ENCODE assay signal across 3 cellular contexts in the genomic region with DNA sequence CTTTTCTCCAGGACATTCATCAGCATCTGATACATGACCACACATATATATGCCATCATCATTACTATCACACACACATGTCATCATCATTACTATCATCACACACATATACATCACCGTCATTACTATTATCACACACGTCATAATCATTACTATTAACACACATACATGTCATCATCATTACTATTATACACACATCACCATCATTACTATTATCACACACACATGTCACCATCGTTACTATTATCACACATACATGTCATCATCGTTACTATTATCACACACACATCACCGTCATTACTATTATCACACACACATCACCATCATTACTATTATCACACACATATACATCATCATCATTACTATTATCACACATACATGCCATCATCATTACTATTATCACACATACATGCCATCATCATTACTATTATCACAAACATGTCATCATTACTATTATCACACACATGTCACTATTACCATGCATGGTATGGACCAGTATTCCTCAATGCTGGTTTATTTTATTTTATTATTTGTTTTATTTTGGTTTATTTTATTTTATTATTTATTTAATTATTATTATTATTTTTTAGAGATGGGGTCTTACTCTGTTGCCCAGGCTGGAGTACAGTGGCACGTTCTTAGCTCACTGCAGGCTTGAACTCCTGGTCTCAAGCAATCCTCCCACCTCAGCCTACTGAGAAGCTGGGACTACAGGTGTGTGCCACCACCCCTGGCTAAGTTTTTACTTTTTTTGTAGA.
TF ChIP-seq lines count a peak whose summit lies in the region.

No MANE protein-coding gene starts in this region.

TF ChIP-seq in A549, 52 proteins besides CTCF, POLR2A, EP300 and RAD21 (continued from another document):
- TF ChIP-seq, protein P1, sequence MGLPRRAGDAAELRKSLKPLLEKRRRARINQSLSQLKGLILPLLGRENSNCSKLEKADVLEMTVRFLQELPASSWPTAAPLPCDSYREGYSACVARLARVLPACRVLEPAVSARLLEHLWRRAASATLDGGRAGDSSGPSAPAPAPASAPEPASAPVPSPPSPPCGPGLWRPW (IDR thresholded peaks at IDR 0.05): no peak
- no peak for TF ChIP-seq NPAS2 (CRISPR knock-in tag; IDR thresholded peaks at IDR 0.05; ENCODE audit: borderline replicate concordance)
- TF ChIP-seq, protein P2, sequence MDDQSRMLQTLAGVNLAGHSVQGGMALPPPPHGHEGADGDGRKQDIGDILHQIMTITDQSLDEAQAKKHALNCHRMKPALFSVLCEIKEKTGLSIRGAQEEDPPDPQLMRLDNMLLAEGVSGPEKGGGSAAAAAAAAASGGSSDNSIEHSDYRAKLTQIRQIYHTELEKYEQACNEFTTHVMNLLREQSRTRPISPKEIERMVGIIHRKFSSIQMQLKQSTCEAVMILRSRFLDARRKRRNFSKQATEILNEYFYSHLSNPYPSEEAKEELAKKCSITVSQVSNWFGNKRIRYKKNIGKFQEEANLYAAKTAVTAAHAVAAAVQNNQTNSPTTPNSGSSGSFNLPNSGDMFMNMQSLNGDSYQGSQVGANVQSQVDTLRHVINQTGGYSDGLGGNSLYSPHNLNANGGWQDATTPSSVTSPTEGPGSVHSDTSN (IDR thresholded peaks at IDR 0.05): no peak
- TF ChIP-seq, protein P3, sequence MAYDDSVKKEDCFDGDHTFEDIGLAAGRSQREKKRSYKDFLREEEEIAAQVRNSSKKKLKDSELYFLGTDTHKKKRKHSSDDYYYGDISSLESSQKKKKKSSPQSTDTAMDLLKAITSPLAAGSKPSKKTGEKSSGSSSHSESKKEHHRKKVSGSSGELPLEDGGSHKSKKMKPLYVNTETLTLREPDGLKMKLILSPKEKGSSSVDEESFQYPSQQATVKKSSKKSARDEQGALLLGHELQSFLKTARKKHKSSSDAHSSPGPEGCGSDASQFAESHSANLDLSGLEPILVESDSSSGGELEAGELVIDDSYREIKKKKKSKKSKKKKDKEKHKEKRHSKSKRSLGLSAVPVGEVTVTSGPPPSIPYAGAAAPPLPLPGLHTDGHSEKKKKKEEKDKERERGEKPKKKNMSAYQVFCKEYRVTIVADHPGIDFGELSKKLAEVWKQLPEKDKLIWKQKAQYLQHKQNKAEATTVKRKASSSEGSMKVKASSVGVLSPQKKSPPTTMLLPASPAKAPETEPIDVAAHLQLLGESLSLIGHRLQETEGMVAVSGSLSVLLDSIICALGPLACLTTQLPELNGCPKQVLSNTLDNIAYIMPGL (CRISPR knock-in tag; IDR thresholded peaks at IDR 0.05; ENCODE audit: borderline replicate concordance): no peak
- no peak for TF ChIP-seq ZFP36 (IDR thresholded peaks at IDR 0.05; ENCODE audit: borderline replicate concordance, partially characterized antibody)
- TF ChIP-seq JUNB (IDR thresholded peaks at IDR 0.05): no peak
- no peak for TF ChIP-seq KDM1A (IDR thresholded peaks at IDR 0.05; ENCODE audit: low read depth)
- no peak for TF ChIP-seq HOXB13 (CRISPR knock-in tag; IDR thresholded peaks at IDR 0.05; ENCODE audit: low read depth)
- TF ChIP-seq, protein P4, sequence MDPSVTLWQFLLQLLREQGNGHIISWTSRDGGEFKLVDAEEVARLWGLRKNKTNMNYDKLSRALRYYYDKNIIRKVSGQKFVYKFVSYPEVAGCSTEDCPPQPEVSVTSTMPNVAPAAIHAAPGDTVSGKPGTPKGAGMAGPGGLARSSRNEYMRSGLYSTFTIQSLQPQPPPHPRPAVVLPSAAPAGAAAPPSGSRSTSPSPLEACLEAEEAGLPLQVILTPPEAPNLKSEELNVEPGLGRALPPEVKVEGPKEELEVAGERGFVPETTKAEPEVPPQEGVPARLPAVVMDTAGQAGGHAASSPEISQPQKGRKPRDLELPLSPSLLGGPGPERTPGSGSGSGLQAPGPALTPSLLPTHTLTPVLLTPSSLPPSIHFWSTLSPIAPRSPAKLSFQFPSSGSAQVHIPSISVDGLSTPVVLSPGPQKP (IDR thresholded peaks at IDR 0.05; ENCODE audit: low read depth, low read length): no peak
- no peak for TF ChIP-seq EHF (CRISPR knock-in tag; IDR thresholded peaks at IDR 0.05)
- TF ChIP-seq BHLHE40 (IDR thresholded peaks at IDR 0.05; ENCODE audit: low read depth, low read length): no peak
- TF ChIP-seq NR3C1 (IDR thresholded peaks at IDR 0.05): no peak
- no peak for TF ChIP-seq HEYL (CRISPR knock-in tag; IDR thresholded peaks at IDR 0.05)
- TF ChIP-seq FOSB (CRISPR knock-in tag; IDR thresholded peaks at IDR 0.05): no peak
- TF ChIP-seq ZNF302 (CRISPR knock-in tag; IDR thresholded peaks at IDR 0.05): no peak

TF ChIP-seq in HEK293, 187 proteins besides CTCF, POLR2A, EP300 and RAD21 (continued from another document and continues in another):
- TF ChIP-seq ZNF302 (tag by site-specific recombination; IDR thresholded peaks at IDR 0.05; ENCODE audit: low read depth) (no peak), ZNF76 (tag by site-specific recombination; IDR thresholded peaks at IDR 0.05; ENCODE audit: borderline replicate concordance, low read depth) (no peak), ZSCAN23 (tag by site-specific recombination; IDR thresholded peaks at IDR 0.05) (no peak)
- TF ChIP-seq, protein P5, sequence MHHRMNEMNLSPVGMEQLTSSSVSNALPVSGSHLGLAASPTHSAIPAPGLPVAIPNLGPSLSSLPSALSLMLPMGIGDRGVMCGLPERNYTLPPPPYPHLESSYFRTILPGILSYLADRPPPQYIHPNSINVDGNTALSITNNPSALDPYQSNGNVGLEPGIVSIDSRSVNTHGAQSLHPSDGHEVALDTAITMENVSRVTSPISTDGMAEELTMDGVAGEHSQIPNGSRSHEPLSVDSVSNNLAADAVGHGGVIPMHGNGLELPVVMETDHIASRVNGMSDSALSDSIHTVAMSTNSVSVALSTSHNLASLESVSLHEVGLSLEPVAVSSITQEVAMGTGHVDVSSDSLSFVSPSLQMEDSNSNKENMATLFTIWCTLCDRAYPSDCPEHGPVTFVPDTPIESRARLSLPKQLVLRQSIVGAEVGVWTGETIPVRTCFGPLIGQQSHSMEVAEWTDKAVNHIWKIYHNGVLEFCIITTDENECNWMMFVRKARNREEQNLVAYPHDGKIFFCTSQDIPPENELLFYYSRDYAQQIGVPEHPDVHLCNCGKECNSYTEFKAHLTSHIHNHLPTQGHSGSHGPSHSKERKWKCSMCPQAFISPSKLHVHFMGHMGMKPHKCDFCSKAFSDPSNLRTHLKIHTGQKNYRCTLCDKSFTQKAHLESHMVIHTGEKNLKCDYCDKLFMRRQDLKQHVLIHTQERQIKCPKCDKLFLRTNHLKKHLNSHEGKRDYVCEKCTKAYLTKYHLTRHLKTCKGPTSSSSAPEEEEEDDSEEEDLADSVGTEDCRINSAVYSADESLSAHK (tag by site-specific recombination; IDR thresholded peaks at IDR 0.05): no peak
- TF ChIP-seq, protein P6, sequence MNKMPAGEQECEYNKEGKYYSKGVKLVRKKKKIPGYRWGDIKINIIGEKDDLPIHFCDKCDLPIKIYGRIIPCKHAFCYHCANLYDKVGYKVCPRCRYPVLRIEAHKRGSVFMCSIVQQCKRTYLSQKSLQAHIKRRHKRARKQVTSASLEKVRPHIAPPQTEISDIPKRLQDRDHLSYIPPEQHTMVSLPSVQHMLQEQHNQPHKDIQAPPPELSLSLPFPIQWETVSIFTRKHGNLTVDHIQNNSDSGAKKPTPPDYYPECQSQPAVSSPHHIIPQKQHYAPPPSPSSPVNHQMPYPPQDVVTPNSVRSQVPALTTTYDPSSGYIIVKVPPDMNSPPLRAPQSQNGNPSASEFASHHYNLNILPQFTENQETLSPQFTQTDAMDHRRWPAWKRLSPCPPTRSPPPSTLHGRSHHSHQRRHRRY (tag by site-specific recombination; IDR thresholded peaks at IDR 0.05): no peak
- TF ChIP-seq, protein P7, sequence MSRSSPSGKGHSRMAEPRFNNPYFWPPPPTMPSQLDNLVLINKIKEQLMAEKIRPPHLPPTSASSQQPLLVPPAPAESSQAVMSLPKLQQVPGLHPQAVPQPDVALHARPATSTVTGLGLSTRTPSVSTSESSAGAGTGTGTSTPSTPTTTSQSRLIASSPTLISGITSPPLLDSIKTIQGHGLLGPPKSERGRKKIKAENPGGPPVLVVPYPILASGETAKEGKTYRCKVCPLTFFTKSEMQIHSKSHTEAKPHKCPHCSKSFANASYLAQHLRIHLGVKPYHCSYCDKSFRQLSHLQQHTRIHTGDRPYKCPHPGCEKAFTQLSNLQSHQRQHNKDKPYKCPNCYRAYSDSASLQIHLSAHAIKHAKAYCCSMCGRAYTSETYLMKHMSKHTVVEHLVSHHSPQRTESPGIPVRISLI (tag by site-specific recombination; IDR thresholded peaks at IDR 0.05): no peak
- TF ChIP-seq, protein P8, sequence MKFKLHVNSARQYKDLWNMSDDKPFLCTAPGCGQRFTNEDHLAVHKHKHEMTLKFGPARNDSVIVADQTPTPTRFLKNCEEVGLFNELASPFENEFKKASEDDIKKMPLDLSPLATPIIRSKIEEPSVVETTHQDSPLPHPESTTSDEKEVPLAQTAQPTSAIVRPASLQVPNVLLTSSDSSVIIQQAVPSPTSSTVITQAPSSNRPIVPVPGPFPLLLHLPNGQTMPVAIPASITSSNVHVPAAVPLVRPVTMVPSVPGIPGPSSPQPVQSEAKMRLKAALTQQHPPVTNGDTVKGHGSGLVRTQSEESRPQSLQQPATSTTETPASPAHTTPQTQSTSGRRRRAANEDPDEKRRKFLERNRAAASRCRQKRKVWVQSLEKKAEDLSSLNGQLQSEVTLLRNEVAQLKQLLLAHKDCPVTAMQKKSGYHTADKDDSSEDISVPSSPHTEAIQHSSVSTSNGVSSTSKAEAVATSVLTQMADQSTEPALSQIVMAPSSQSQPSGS (tag by site-specific recombination; IDR thresholded peaks at IDR 0.05; ENCODE audit: low read depth): peak; percentile 89

TF ChIP-seq in K562, 482 proteins besides CTCF, POLR2A, EP300 and RAD21 (continued from another document):
- TF ChIP-seq, protein P9, sequence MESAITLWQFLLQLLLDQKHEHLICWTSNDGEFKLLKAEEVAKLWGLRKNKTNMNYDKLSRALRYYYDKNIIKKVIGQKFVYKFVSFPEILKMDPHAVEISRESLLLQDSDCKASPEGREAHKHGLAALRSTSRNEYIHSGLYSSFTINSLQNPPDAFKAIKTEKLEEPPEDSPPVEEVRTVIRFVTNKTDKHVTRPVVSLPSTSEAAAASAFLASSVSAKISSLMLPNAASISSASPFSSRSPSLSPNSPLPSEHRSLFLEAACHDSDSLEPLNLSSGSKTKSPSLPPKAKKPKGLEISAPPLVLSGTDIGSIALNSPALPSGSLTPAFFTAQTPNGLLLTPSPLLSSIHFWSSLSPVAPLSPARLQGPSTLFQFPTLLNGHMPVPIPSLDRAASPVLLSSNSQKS (CRISPR knock-in tag; IDR thresholded peaks at IDR 0.05): no peak
- TF ChIP-seq ATF1 (CRISPR knock-in tag; IDR thresholded peaks at IDR 0.05): no peak
- peak; percentile 67 for TF ChIP-seq ATF1 (tag; IDR thresholded peaks at IDR 0.05)
- no peak for TF ChIP-seq ZNF316 (IDR thresholded peaks at IDR 0.05)
- peak; percentile 35 for TF ChIP-seq ZNF121 (CRISPR knock-in tag; conservative IDR thresholded peaks at IDR 0.05)
- TF ChIP-seq, protein P10, sequence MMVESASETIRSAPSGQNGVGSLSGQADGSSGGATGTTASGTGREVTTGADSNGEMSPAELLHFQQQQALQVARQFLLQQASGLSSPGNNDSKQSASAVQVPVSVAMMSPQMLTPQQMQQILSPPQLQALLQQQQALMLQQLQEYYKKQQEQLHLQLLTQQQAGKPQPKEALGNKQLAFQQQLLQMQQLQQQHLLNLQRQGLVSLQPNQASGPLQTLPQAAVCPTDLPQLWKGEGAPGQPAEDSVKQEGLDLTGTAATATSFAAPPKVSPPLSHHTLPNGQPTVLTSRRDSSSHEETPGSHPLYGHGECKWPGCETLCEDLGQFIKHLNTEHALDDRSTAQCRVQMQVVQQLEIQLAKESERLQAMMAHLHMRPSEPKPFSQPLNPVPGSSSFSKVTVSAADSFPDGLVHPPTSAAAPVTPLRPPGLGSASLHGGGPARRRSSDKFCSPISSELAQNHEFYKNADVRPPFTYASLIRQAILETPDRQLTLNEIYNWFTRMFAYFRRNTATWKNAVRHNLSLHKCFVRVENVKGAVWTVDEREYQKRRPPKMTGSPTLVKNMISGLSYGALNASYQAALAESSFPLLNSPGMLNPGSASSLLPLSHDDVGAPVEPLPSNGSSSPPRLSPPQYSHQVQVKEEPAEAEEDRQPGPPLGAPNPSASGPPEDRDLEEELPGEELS (CRISPR knock-in tag; IDR thresholded peaks at IDR 0.05; ENCODE audit: borderline replicate concordance): no peak
- TF ChIP-seq GTF2F1 (IDR thresholded peaks at IDR 0.05; ENCODE audit: low read depth, low read length): no peak
- TF ChIP-seq MTA1 (IDR thresholded peaks at IDR 0.05; ENCODE audit: borderline replicate concordance): no peak
- TF ChIP-seq NBN (IDR thresholded peaks at IDR 0.05; ENCODE audit: low read depth): no peak
- no peak for TF ChIP-seq SAFB2 (IDR thresholded peaks at IDR 0.05; ENCODE audit: borderline replicate concordance, low read depth, low read length, severe bottlenecking)
- no peak for TF ChIP-seq CHD4 (IDR thresholded peaks at IDR 0.05; ENCODE audit: insufficient read depth, insufficient replicate concordance, low read depth, low read length, poor library complexity, severe bottlenecking)
- TF ChIP-seq GABPA (tag; conservative IDR thresholded peaks at IDR 0.05; ENCODE audit: low read depth): no peak
- no peak for TF ChIP-seq ZNF232 (CRISPR knock-in tag; IDR thresholded peaks at IDR 0.05)
- TF ChIP-seq ETS2 (tag; IDR thresholded peaks at IDR 0.05; ENCODE audit: borderline replicate concordance, poor library complexity, severe bottlenecking): no peak
- TF ChIP-seq, protein P11, sequence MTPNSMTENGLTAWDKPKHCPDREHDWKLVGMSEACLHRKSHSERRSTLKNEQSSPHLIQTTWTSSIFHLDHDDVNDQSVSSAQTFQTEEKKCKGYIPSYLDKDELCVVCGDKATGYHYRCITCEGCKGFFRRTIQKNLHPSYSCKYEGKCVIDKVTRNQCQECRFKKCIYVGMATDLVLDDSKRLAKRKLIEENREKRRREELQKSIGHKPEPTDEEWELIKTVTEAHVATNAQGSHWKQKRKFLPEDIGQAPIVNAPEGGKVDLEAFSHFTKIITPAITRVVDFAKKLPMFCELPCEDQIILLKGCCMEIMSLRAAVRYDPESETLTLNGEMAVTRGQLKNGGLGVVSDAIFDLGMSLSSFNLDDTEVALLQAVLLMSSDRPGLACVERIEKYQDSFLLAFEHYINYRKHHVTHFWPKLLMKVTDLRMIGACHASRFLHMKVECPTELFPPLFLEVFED (CRISPR knock-in tag; conservative IDR thresholded peaks at IDR 0.05): no peak
- TF ChIP-seq SIN3A (IDR thresholded peaks at IDR 0.05; ENCODE audit: borderline replicate concordance in 2 of 2, control insufficient read depth in 1 of 2, low read depth in 2 of 2, low read length in 2 of 2): no peak
- TF ChIP-seq BRCA1 (IDR thresholded peaks at IDR 0.05): no peak
- no peak for TF ChIP-seq BRCA1 (CRISPR knock-in tag; IDR thresholded peaks at IDR 0.05)
- TF ChIP-seq MCM5 (IDR thresholded peaks at IDR 0.05; ENCODE audit: low read depth): no peak
- TF ChIP-seq, protein P12, sequence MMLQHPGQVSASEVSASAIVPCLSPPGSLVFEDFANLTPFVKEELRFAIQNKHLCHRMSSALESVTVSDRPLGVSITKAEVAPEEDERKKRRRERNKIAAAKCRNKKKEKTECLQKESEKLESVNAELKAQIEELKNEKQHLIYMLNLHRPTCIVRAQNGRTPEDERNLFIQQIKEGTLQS (IDR thresholded peaks at IDR 0.05): peak; percentile 60; the same call in 1 of the 2 replicates
- TF ChIP-seq, protein P12 (CRISPR knock-in tag; conservative IDR thresholded peaks at IDR 0.05): no peak
- TF ChIP-seq FOXJ2 (tag; IDR thresholded peaks at IDR 0.05): no peak
